In genomic region chr5:65125681-65126080, GRCh38 we compare ENCODE assay signal across 24 cellular contexts.
A peak's percentile ranks its signal among the peaks of the same experiment; 100 is the strongest.
DNase-seq lines count a peak whose midpoint lies in the region; ATAC-seq and TF ChIP-seq lines count a peak whose summit lies in the region.
"Had no signal": no experiment of that assay in that cellular context is flagged by ENCODE, and none has a peak within 500 bp of the region (broad histone marks: within the 10 kb centered on the region; RNA-seq: fewer than 3 reads in every experiment).

No MANE protein-coding gene starts in this region.

- no peaks in the 10 kb centered on the region for H3K9me3 Mint-ChIP-seq in GM23338
- H3K9me3 Mint-ChIP-seq: activated CD4-positive, alpha-beta memory T cell treated with anti-CD3 and anti-CD28 coated beads, Interleukin-2, amount 10 ng/mL, durations not matched to agents 7 days and 5 days; activated naive CD4-positive, alpha-beta T cell treated with anti-CD3 and anti-CD28 coated beads, Interleukin-2, amount 50 U/mL, for 24 hours; activated T-helper 17 cell treated with anti-CD3 and anti-CD28 coated beads, Interleukin-2, amount 50 U/mL, for 72 hours; naive B cell had no signal

- H3K18ac ChIP-seq in trophoblast cell (ENCODE audit: low read length), result no peak overlapping the region

- H3K9me3 ChIP-seq in T-helper 17 cell (ENCODE audit: control insufficient read depth, low read length, poor library complexity, severe bottlenecking) (no peaks in the 10 kb centered on the region), gastroesophageal sphincter (no peaks in the 10 kb centered on the region), trophoblast cell (ENCODE audit: insufficient read depth, low read depth, low read length) (no peaks in the 10 kb centered on the region)
- H3K9me3 ChIP-seq: left lung, spleen had no signal

- H3K36me3 Mint-ChIP-seq in GM23338 (ENCODE audit: low read depth) (no peaks in the 10 kb centered on the region), T-helper 17 cell (ENCODE audit: low read depth) (no peaks in the 10 kb centered on the region)
- H3K36me3 Mint-ChIP-seq: activated naive CD4-positive, alpha-beta T cell treated with anti-CD3 and anti-CD28 coated beads, Interleukin-2, amount 50 U/mL, for 24 hours; immature natural killer cell; naive B cell had no signal

- no peak overlapping the region; the same call in 1 of the 2 replicates for H3K4me2 ChIP-seq in GM23338
- no peak overlapping the region for H3K4me2 ChIP-seq in trophoblast cell (ENCODE audit: low read length)
- H3K4me2 ChIP-seq: BLaER1 treated with 17β-estradiol and CSF1 and Interleukin-3, amounts not matched to agents 10 nM and 100 nM had no signal

- H4K20me1 ChIP-seq in GM23338 (replicated peaks; ENCODE audit: insufficient read depth), result no peaks in the 10 kb centered on the region
- H4K20me1 ChIP-seq: BLaER1 treated with 17β-estradiol and CSF1 and Interleukin-3, amounts not matched to agents 10 nM and 100 nM had no signal

- H4K8ac ChIP-seq in trophoblast cell (ENCODE audit: low read depth, low read length), result no peak overlapping the region

- H3K4ac ChIP-seq in trophoblast cell (ENCODE audit: low read depth, low read length), result no peak overlapping the region

- H3K4me3 Mint-ChIP-seq in GM23338, result no peak overlapping the region
- no peak overlapping the region for H3K4me3 Mint-ChIP-seq in T-helper 17 cell
- H3K4me3 Mint-ChIP-seq: activated CD4-positive, alpha-beta memory T cell treated with anti-CD3 and anti-CD28 coated beads, Interleukin-2, amount 10 ng/mL, durations not matched to agents 7 days and 5 days; activated naive CD4-positive, alpha-beta T cell treated with anti-CD3 and anti-CD28 coated beads, Interleukin-2, amount 50 U/mL, for 24 hours; activated T-helper 17 cell treated with anti-CD3 and anti-CD28 coated beads, Interleukin-2, amount 50 U/mL, for 72 hours; immature natural killer cell; naive B cell had no signal

- no peak overlapping the region for H3K14ac ChIP-seq in trophoblast cell (ENCODE audit: low read length)

- no peak for TF ChIP-seq EP300 in gastroesophageal sphincter (IDR thresholded peaks at IDR 0.05)

- TF ChIP-seq CTCF in GM23338 (conservative IDR thresholded peaks at IDR 0.05; ENCODE audit: low read depth in 2 of 2), result no peak
- no peak for TF ChIP-seq CTCF in gastroesophageal sphincter (IDR thresholded peaks at IDR 0.05)

- peak overlapping the region; percentile 95 for H2BK12ac ChIP-seq in trophoblast cell (ENCODE audit: low read length)

- H3K9ac ChIP-seq in trophoblast cell (ENCODE audit: low read length), result no peak overlapping the region
- H3K9ac ChIP-seq: BLaER1 treated with 17β-estradiol and CSF1 and Interleukin-3, amounts not matched to agents 10 nM and 100 nM had no signal

- H2BK5ac ChIP-seq in trophoblast cell (ENCODE audit: low read depth, low read length, poor library complexity), result no peak overlapping the region

- H3K27ac ChIP-seq in GM23338 (ENCODE audit: low read depth) (no peak overlapping the region), gastroesophageal sphincter (peak overlapping the region; percentile 82 to 89 (median 86)), trophoblast cell (ENCODE audit: low read depth, low read length) (peak overlapping the region; percentile 96)
- H3K27ac ChIP-seq: BLaER1 treated with 17β-estradiol and CSF1 and Interleukin-3, amounts not matched to agents 10 nM and 100 nM; cardiac muscle cell; left lung; spleen had no signal

- no peak overlapping the region for H2AK5ac ChIP-seq in trophoblast cell (ENCODE audit: low read length)

- peak overlapping the region; percentile 93 for H2BK120ac ChIP-seq in trophoblast cell (ENCODE audit: insufficient read depth, low read length, poor library complexity)

- H3K4me3 ChIP-seq in GM23338 (no peak overlapping the region), gastroesophageal sphincter (peak overlapping the region in 1 of 2 donors; percentile 30), trophoblast cell (ENCODE audit: low read depth, low read length) (no peak overlapping the region)
- H3K4me3 ChIP-seq: BLaER1 treated with 17β-estradiol and CSF1 and Interleukin-3, amounts not matched to agents 10 nM and 100 nM; cardiac muscle cell; left lung; spleen had no signal

- intact Hi-C loops in left colon (cut with DNase I, micrococcal nuclease), result no loop called here

- H3K4me1 Mint-ChIP-seq in GM23338 (peaks cover 21% of the 10 kb centered on the region), T-helper 17 cell (peaks cover 2% of the 10 kb centered on the region)
- H3K4me1 Mint-ChIP-seq: activated naive CD4-positive, alpha-beta T cell treated with anti-CD3 and anti-CD28 coated beads, Interleukin-2, amount 50 U/mL, for 24 hours; activated T-helper 17 cell treated with anti-CD3 and anti-CD28 coated beads, Interleukin-2, amount 50 U/mL, for 72 hours; immature natural killer cell; naive B cell had no signal

- H2AFZ ChIP-seq in GM23338 (peak overlapping the region; percentile 76; the same call in 1 of the 2 replicates), trophoblast cell (ENCODE audit: insufficient read depth, low read length, poor library complexity) (no peak overlapping the region)

- H3K36me3 ChIP-seq in GM23338 (ENCODE audit: insufficient read depth), result no peaks in the 10 kb centered on the region
- no peaks in the 10 kb centered on the region for H3K36me3 ChIP-seq in gastroesophageal sphincter
- H3K36me3 ChIP-seq in trophoblast cell (ENCODE audit: control insufficient read depth in 1 of 2, insufficient read depth in 2 of 2, low read length in 2 of 2), result no peaks in the 10 kb centered on the region
- H3K36me3 ChIP-seq: BLaER1 treated with 17β-estradiol and CSF1 and Interleukin-3, amounts not matched to agents 10 nM and 100 nM; cardiac muscle cell; left lung; spleen had no signal

- H3K27ac Mint-ChIP-seq in GM23338, result no peak overlapping the region
- peak overlapping the region; percentile 43 for H3K27ac Mint-ChIP-seq in T-helper 17 cell
- H3K27ac Mint-ChIP-seq: activated CD4-positive, alpha-beta memory T cell treated with anti-CD3 and anti-CD28 coated beads, Interleukin-2, amount 10 ng/mL, durations not matched to agents 7 days and 5 days; activated naive CD4-positive, alpha-beta T cell treated with anti-CD3 and anti-CD28 coated beads, Interleukin-2, amount 50 U/mL, for 24 hours; activated T-helper 17 cell treated with anti-CD3 and anti-CD28 coated beads, Interleukin-2, amount 50 U/mL, for 72 hours; immature natural killer cell; naive B cell had no signal

- H3K79me2 ChIP-seq in GM23338 (replicated peaks; ENCODE audit: insufficient read depth) (no peaks in the 10 kb centered on the region), trophoblast cell (ENCODE audit: control insufficient read depth, insufficient read depth, low read length, poor library complexity) (peaks cover 3% of the 10 kb centered on the region)

- no peaks in the 10 kb centered on the region for H3F3A ChIP-seq in GM23338 (replicated peaks; ENCODE audit: low read depth)

- TF ChIP-seq POLR2A in gastroesophageal sphincter (IDR thresholded peaks at IDR 0.05), result no peak

- H3K79me1 ChIP-seq in trophoblast cell (ENCODE audit: low read length), result peaks cover 21% of the 10 kb centered on the region

- H3K4me1 ChIP-seq in GM23338 (ENCODE audit: insufficient read depth) (no peaks in the 10 kb centered on the region; the same call in none of the 2 replicates), gastroesophageal sphincter (peaks cover 8 to 56% (median 11%) of the 10 kb centered on the region in 3 donors), trophoblast cell (ENCODE audit: control insufficient read depth in 1 of 2, insufficient read depth in 2 of 2, low read length in 2 of 2) (peaks cover 7 to 14% of the 10 kb centered on the region in 2 experiments)
- H3K4me1 ChIP-seq: left lung, spleen had no signal

- H3K27me3 Mint-ChIP-seq in GM23338 (ENCODE audit: insufficient read depth, low read depth, poor library complexity) (no peaks in the 10 kb centered on the region), T-helper 17 cell (no peaks in the 10 kb centered on the region)
- H3K27me3 Mint-ChIP-seq: activated CD4-positive, alpha-beta memory T cell treated with anti-CD3 and anti-CD28 coated beads, Interleukin-2, amount 10 ng/mL, durations not matched to agents 7 days and 5 days; activated naive CD4-positive, alpha-beta T cell treated with anti-CD3 and anti-CD28 coated beads, Interleukin-2, amount 50 U/mL, for 24 hours; activated T-helper 17 cell treated with anti-CD3 and anti-CD28 coated beads, Interleukin-2, amount 50 U/mL, for 72 hours; naive B cell had no signal

- H3K27me3 ChIP-seq in GM23338 (ENCODE audit: insufficient read depth), result no peaks in the 10 kb centered on the region
- H3K27me3 ChIP-seq in gastroesophageal sphincter, result no peaks in the 10 kb centered on the region
- H3K27me3 ChIP-seq in trophoblast cell (ENCODE audit: insufficient read depth, low read length), result no peaks in the 10 kb centered on the region
- H3K27me3 ChIP-seq: BLaER1 treated with 17β-estradiol and CSF1 and Interleukin-3, amounts not matched to agents 10 nM and 100 nM; cardiac muscle cell; left lung; spleen had no signal

- no peak for ATAC-seq in GM23338
- ATAC-seq in T-helper 17 cell, result no peak
- ATAC-seq in gastroesophageal sphincter, result no peak
- no peak for ATAC-seq in activated CD4-positive, CD25-positive, alpha-beta regulatory T cell treated with anti-CD3 and anti-CD28 coated beads, Interleukin-2, amount 50 U/mL, for 24 hours
- ATAC-seq in left colon, result no peak
- ATAC-seq: esophagus mucosa, left lung had no signal

- WGBS in gastroesophageal sphincter (ENCODE audit: low coverage in 1 of 2), 2 donors, result 46 to 53% methylated on average over 4 of the region's 4 CpGs
- WGBS in trophoblast cell (ENCODE audit: extremely low coverage, insufficient coverage, insufficient read length), result no CpG with 5 or more reads among the region's 4 CpGs

- DNase-seq in GM23338 (ENCODE audit: low spot score), result no peak
- no peak for DNase-seq in T-helper 17 cell
- DNase-seq in trophoblast cell, result no peak
- no peak for DNase-seq in SK-N-DZ (ENCODE audit: low spot score)
- no peak for DNase-seq in NOMO-1 (lab: John Stamatoyannopoulos, UW; ENCODE audit: unreplicated experiment in 2 of 2)
- no peak for DNase-seq in left colon
- DNase-seq: activated CD4-positive, alpha-beta memory T cell treated with anti-CD3 and anti-CD28 coated beads, Interleukin-2, amount 10 ng/mL, durations not matched to agents 7 days and 5 days; activated CD8-positive, alpha-beta memory T cell treated with anti-CD3 and anti-CD28 coated beads, Interleukin-2, amount 50 U/mL, for 48 hours; Calu3; cortex of kidney; immature natural killer cell; left lung; naive B cell; NCI-H1930; NCI-H226; spleen; stimulated activated CD4-positive, alpha-beta T cell treated with anti-CD3 and anti-CD28 coated beads, Interleukin-2, amount 100 ng/mL, for 48 hours had no signal

- peaks cover 17% of the 10 kb centered on the region; the same call in 1 of the 2 replicates for H3K9me2 ChIP-seq in GM23338 (ENCODE audit: insufficient read depth)

- H4K91ac ChIP-seq in trophoblast cell (ENCODE audit: low read depth, low read length), result peak overlapping the region; percentile 93

- H3K23ac ChIP-seq in trophoblast cell (ENCODE audit: low read length), result no peak overlapping the region

- H4K12ac ChIP-seq in trophoblast cell (ENCODE audit: low read depth, low read length), result no peak overlapping the region

TF ChIP-seq in GM23338, 12 proteins besides CTCF, POLR2A, EP300 and RAD21 (continues in another document):
- TF ChIP-seq EZH2 (IDR thresholded peaks at IDR 0.05; ENCODE audit: low read depth, unreplicated experiment) (no peak), ZNF331 (CRISPR knock-in tag; IDR thresholded peaks at IDR 0.05; ENCODE audit: low read depth) (no peak)
